1 cellular context compared by ENCODE assay signal in genomic region chr6:16764188-16764950, GRCh38.
TF ChIP-seq lines count a peak whose summit lies in the region.

No MANE protein-coding gene starts in this region.

TF ChIP-seq in GM23338, 12 proteins besides CTCF, POLR2A, EP300 and RAD21 (continued from another document):
- TF ChIP-seq ZNF462 (CRISPR knock-in tag; IDR thresholded peaks at IDR 0.05): no peak
- no peak for TF ChIP-seq ZNF114 (CRISPR knock-in tag; IDR thresholded peaks at IDR 0.05)
- TF ChIP-seq STAT1 (IDR thresholded peaks at IDR 0.05; ENCODE audit: unreplicated experiment): no peak
